Comparison of ENCODE assay signal across 25 cellular contexts in genomic region chr1:166980818-166981217, GRCh38. TPM values are rescaled to one million over a fixed set of nuclear protein-coding genes. Genes with fewer than 3 reads are reported as not detected.
DNase-seq lines count a peak whose midpoint lies in the region; ATAC-seq and TF ChIP-seq lines count a peak whose summit lies in the region.
"Had no signal": no experiment of that assay in that cellular context is flagged by ENCODE, and none has a peak within 500 bp of the region (broad histone marks: within the 10 kb centered on the region; RNA-seq: fewer than 3 reads in every experiment).

No MANE protein-coding gene starts in this region.

- no peaks in the 10 kb centered on the region; the same call in 1 of the 2 replicates for H4K20me1 ChIP-seq in PC-9 (ENCODE audit: insufficient read depth)

- POLR2A ChIA-PET in PC-9 (lab: Charles Lee; ENCODE audit: unreplicated experiment), result no interaction called here

- CTCF ChIA-PET in PC-9 (lab: Charles Lee), result no interaction called here

- H3K79me2 ChIP-seq in PC-9 (ENCODE audit: low read depth), result no peaks in the 10 kb centered on the region

- H3K4me3 ChIP-seq in RWPE2 (ENCODE audit: severe bottlenecking), result no peak overlapping the region
- no peak overlapping the region for H3K4me3 ChIP-seq in right lobe of liver
- no peak overlapping the region for H3K4me3 ChIP-seq in PC-9
- no peak overlapping the region for H3K4me3 ChIP-seq in lower lobe of right lung
- H3K4me3 ChIP-seq: BLaER1 treated with 17β-estradiol and CSF1 and Interleukin-3, amounts not matched to agents 10 nM and 100 nM; dorsolateral prefrontal cortex; heart right ventricle; SK-N-MC; suprapubic skin had no signal

- no peaks in the 10 kb centered on the region for H3K4me1 ChIP-seq in RWPE2 (ENCODE audit: insufficient read depth, poor library complexity, severe bottlenecking)
- peaks cover 0 to 7% (median 0%) of the 10 kb centered on the region in 4 donors for H3K4me1 ChIP-seq in right lobe of liver
- no peaks in the 10 kb centered on the region for H3K4me1 ChIP-seq in PC-9 (replicated peaks; ENCODE audit: insufficient read depth)
- no peaks in the 10 kb centered on the region for H3K4me1 ChIP-seq in lower lobe of right lung

- H2AFZ ChIP-seq in PC-9, result no peak overlapping the region

- no TSS peak for BruUV-seq in PC-9 (replicated peaks; lab: Mats Ljungman, UMichigan)

- intact Hi-C loops in right lobe of liver (cut with DNase I), result no loop called here
- intact Hi-C loops in PC-9 (cut with micrococcal nuclease; ENCODE audit: unreplicated experiment), result no loop called here
- intact Hi-C loops in lower lobe of right lung (cut with DNase I), result no loop called here

- no peak for TF ChIP-seq POLR2A in right lobe of liver (IDR thresholded peaks at IDR 0.05)

- H3K27me3 ChIP-seq in RWPE2 (ENCODE audit: insufficient read depth, poor library complexity, severe bottlenecking) (peaks cover 21% of the 10 kb centered on the region), right lobe of liver (no peaks in the 10 kb centered on the region), PC-9 (ENCODE audit: insufficient read depth, low read depth) (peaks cover 39% of the 10 kb centered on the region), lower lobe of right lung (ENCODE audit: low read depth) (no peaks in the 10 kb centered on the region)
- H3K27me3 ChIP-seq: dorsolateral prefrontal cortex, suprapubic skin had no signal

- no peaks in the 10 kb centered on the region for H3K36me3 ChIP-seq in RWPE2 (ENCODE audit: low read depth)
- no peaks in the 10 kb centered on the region for H3K36me3 ChIP-seq in right lobe of liver
- no peaks in the 10 kb centered on the region for H3K36me3 ChIP-seq in PC-9 (ENCODE audit: low read depth)
- no peaks in the 10 kb centered on the region for H3K36me3 ChIP-seq in lower lobe of right lung
- H3K36me3 ChIP-seq: BLaER1 treated with 17β-estradiol and CSF1 and Interleukin-3, amounts not matched to agents 10 nM and 100 nM; heart right ventricle; suprapubic skin had no signal

- 87% methylated on average over 3 of the region's 3 CpGs for WGBS in right lobe of liver (ENCODE audit: insufficient coverage, low coverage, low lambda C conversion rate, missing lambda C conversion rate)

- ATAC-seq in RWPE2 (ENCODE audit: low read depth) (0 out of 3 replicates have a peak, but pooled peaks have one; percentile 23), right lobe of liver (peak; percentile 74 to 98 (median 86)), HG02798 (IDR thresholded peaks at IDR 0.05; ENCODE audit: poor library complexity, unreplicated experiment) (no peak), lower lobe of right lung (no peak)
- ATAC-seq: activated CD8-positive, alpha-beta memory T cell treated with anti-CD3 and anti-CD28 coated beads, Interleukin-2, amount 10 ng/mL, durations not matched to agents 7 days and 5 days; activated naive CD4-positive, alpha-beta T cell treated with anti-CD3 and anti-CD28 coated beads, Interleukin-2, amount 50 U/mL, for 72 hours; HCT116; heart right ventricle; Panc1; T-helper 17 cell had no signal

- no peaks in the 10 kb centered on the region for H3K9me3 ChIP-seq in RWPE2 (ENCODE audit: severe bottlenecking)
- no peaks in the 10 kb centered on the region for H3K9me3 ChIP-seq in right lobe of liver
- no peaks in the 10 kb centered on the region for H3K9me3 ChIP-seq in PC-9 (ENCODE audit: insufficient read depth, low read depth)
- H3K9me3 ChIP-seq in lower lobe of right lung, result no peaks in the 10 kb centered on the region
- H3K9me3 ChIP-seq: BLaER1 treated with 17β-estradiol and CSF1 and Interleukin-3, amounts not matched to agents 10 nM and 100 nM; heart right ventricle; suprapubic skin had no signal

- H3F3A ChIP-seq in PC-9 (ENCODE audit: insufficient read depth, low read depth), result no peaks in the 10 kb centered on the region

- no peak for TF ChIP-seq CTCF in RWPE2 (IDR thresholded peaks at IDR 0.05; ENCODE audit: poor library complexity, severe bottlenecking)
- no peak for TF ChIP-seq CTCF in right lobe of liver (IDR thresholded peaks at IDR 0.05)
- no peak for TF ChIP-seq CTCF in PC-9 (conservative IDR thresholded peaks at IDR 0.05)
- no peak for TF ChIP-seq CTCF in lower lobe of right lung (IDR thresholded peaks at IDR 0.05)

- DNase-seq in NCI-H2196 treated with DMSO at 0.1 percent for 48 hours (lab: John Stamatoyannopoulos, UW; ENCODE audit: unreplicated experiment) (peak; percentile 10), NCI-H2196 (lab: John Stamatoyannopoulos, UW; ENCODE audit: unreplicated experiment) (no peak), M059J (ENCODE audit: low read depth) (peak; percentile 59), RWPE2 (ENCODE audit: low spot score) (no peak), right lobe of liver (no peak), PC-9 (no peak), lower lobe of right lung (no peak)
- DNase-seq: activated CD4-positive, alpha-beta T cell treated with anti-CD3 and anti-CD28 coated beads for 48 hours; activated CD8-positive, alpha-beta memory T cell treated with anti-CD3 and anti-CD28 coated beads, Interleukin-2, amount 10 ng/mL, durations not matched to agents 7 days and 5 days; aorta; dorsolateral prefrontal cortex; heart right ventricle; KG1; T-helper 17 cell had no signal

- no peak overlapping the region for H3K4me2 ChIP-seq in PC-9
- H3K4me2 ChIP-seq: BLaER1 treated with 17β-estradiol and CSF1 and Interleukin-3, amounts not matched to agents 10 nM and 100 nM had no signal

- no peaks in the 10 kb centered on the region; the same call in 1 of the 2 replicates for H3K9me2 ChIP-seq in PC-9 (ENCODE audit: insufficient read depth)

- H3K27ac ChIP-seq in RWPE2 (ENCODE audit: poor library complexity, severe bottlenecking) (no peak overlapping the region), right lobe of liver (no peak overlapping the region), PC-9 (no peak overlapping the region), lower lobe of right lung (no peak overlapping the region)
- H3K27ac ChIP-seq: BLaER1 treated with 17β-estradiol and CSF1 and Interleukin-3, amounts not matched to agents 10 nM and 100 nM; dorsolateral prefrontal cortex; epithelial cell of prostate; heart right ventricle; SK-N-MC; suprapubic skin had no signal

RNA-seq across cellular contexts. Expression of gene ILDR2, which starts 5.5 kb away (rescaled TPM):
- 6.9 and 21.5 TPM in 2 replicates for total RNA-seq in M059J (2014; rRNA removed; shearing (Covaris generic))
- total RNA-seq in right lobe of liver, result 1 to 10 TPM; 1.4 to 3.7 (median 2.2) TPM
- not detected in 2 replicates for total RNA-seq in PC-9 (2021)
- total RNA-seq in lower lobe of right lung, result 1.6 TPM

RNA-seq across cellular contexts. Expression of gene MAEL, which starts 8.3 kb away (rescaled TPM):
- 0.20 and 0.52 TPM in 2 replicates for total RNA-seq in M059J (2014; rRNA removed; shearing (Covaris generic))
- total RNA-seq in right lobe of liver (under 1 TPM in 1 of 6 experiments, not detected in 5; 0.15 TPM), PC-9 (2021) (not detected in 2 replicates), lower lobe of right lung (not detected)
- total RNA-seq: activated naive CD4-positive, alpha-beta T cell treated with anti-CD3 and anti-CD28 coated beads, Interleukin-2, amount 50 U/mL, for 72 hours; aorta; HT-29; mucosa of gallbladder; progenitor cell of endocrine pancreas; suprapubic skin; T-helper 17 cell had no signal

Comparison
In these comparisons a context has a peak if more than half of its experiments do, and no peak if none do; other contexts are left out.
1. DNase-seq: peak in NCI-H2196 treated with DMSO at 0.1 percent for 48 hours (single experiment) and M059J (single experiment); none in NCI-H2196 (single experiment), RWPE2 (single experiment), right lobe of liver (0 of 3), PC-9 (0 of 2) and lower lobe of right lung (single experiment).
2. ATAC-seq: peak in RWPE2 (single experiment) and right lobe of liver (4 of 4); none in HG02798 (single experiment) and lower lobe of right lung (0 of 2).